In genomic region chr17:2609091-2609490, GRCh38 we compare ENCODE assay signal across 18 cellular contexts. TPM values are rescaled to one million over a fixed set of nuclear protein-coding genes. Genes with fewer than 3 reads are reported as not detected.
A peak's percentile ranks its signal among the peaks of the same experiment; 100 is the strongest.
DNase-seq lines count a peak whose midpoint lies in the region; ATAC-seq and TF ChIP-seq lines count a peak whose summit lies in the region.
"Had no signal": no experiment of that assay in that cellular context is flagged by ENCODE, and none has a peak within 500 bp of the region (broad histone marks: within the 10 kb centered on the region; RNA-seq: fewer than 3 reads in every experiment).

No MANE protein-coding gene starts in this region.

- no peak overlapping the region for H3K9ac ChIP-seq in H9 (ENCODE audit: extremely low read depth, insufficient read length, low read length)

- TF ChIP-seq CTCF in H9 (conservative IDR thresholded peaks at IDR 0.05), result no peak
- TF ChIP-seq CTCF in psoas muscle (IDR thresholded peaks at IDR 0.05), result no peak

- H4K91ac ChIP-seq in H9 (ENCODE audit: insufficient read length, low read depth, low read length), result no peak overlapping the region

- H3K79me1 ChIP-seq in H9 (ENCODE audit: insufficient read depth, low read depth, low read length, poor library complexity, severe bottlenecking), result peaks cover 7% of the 10 kb centered on the region

- H3K4me1 Mint-ChIP-seq in H9 (peaks cover 23 to 27% of the 10 kb centered on the region in 2 experiments), naive B cell (peaks cover 34 to 75% (median 64%) of the 10 kb centered on the region in 3 donors)
- peaks cover 34% of the 10 kb centered on the region for H3K4me1 Mint-ChIP-seq in activated T-helper 2 cell treated with anti-CD3 and anti-CD28 coated beads, Interferon-gamma antibody, Interleukin-2, Interleukin-4, amounts not matched to agents 10 μg/mL and 5 μg/mL and 100 μg/mL, durations not matched to agents 14 hours and 24 hours and 36 hours (ENCODE audit: low read depth)

- no peak overlapping the region for H2BK15ac ChIP-seq in H9 (ENCODE audit: low read depth, low read length)

- H4K5ac ChIP-seq in H9 (ENCODE audit: insufficient read length, low read depth, low read length), result no peak overlapping the region

- H3K4ac ChIP-seq in H9 (ENCODE audit: low read depth, low read length), result no peak overlapping the region

- no peaks in the 10 kb centered on the region for H4K20me1 ChIP-seq in H9 (ENCODE audit: control insufficient read depth, insufficient read depth, insufficient read length)

- H3K27me3 ChIP-seq in H9 (ENCODE audit: insufficient read depth, low read length) (no peaks in the 10 kb centered on the region; the same call in 1 of the 2 replicates), psoas muscle (ENCODE audit: insufficient read depth in 3 of 3, low read length in 2 of 3) (no peaks in the 10 kb centered on the region)
- H3K27me3 ChIP-seq: SJSA1 had no signal

- H3K27me3 Mint-ChIP-seq in H9 (ENCODE audit: low read depth) (no peaks in the 10 kb centered on the region), naive B cell (no peaks in the 10 kb centered on the region)
- H3K27me3 Mint-ChIP-seq in activated T-helper 2 cell treated with anti-CD3 and anti-CD28 coated beads, Interferon-gamma antibody, Interleukin-2, Interleukin-4, amounts not matched to agents 10 μg/mL and 5 μg/mL and 100 μg/mL, durations not matched to agents 14 hours and 24 hours and 36 hours (ENCODE audit: low read depth), result no peaks in the 10 kb centered on the region

- no CpG with 5 or more reads among the region's 7 CpGs for WGBS in H9 (ENCODE audit: extremely low coverage, insufficient read length, low lambda C conversion rate)
- 84 to 85% (median 84%) methylated on average over 7 of the region's 7 CpGs for WGBS in psoas muscle, 3 donors

- intact Hi-C loops in activated T-helper 2 cell treated with anti-CD3 and anti-CD28 coated beads, Interferon-gamma antibody, Interleukin-2, Interleukin-4, amounts not matched to agents 10 μg/mL and 5 μg/mL and 100 μg/mL, durations not matched to agents 14 hours and 24 hours and 36 hours (cut with micrococcal nuclease), result no loop called here
- intact Hi-C loops in psoas muscle (cut with DNase I), result loop anchor here in 1 of 2 donors (10.0 kb wide), 1 partner anchor 46 kb away; no protein-coding TSS in a partner anchor

- H3K79me2 ChIP-seq in H9 (ENCODE audit: insufficient read depth, low read length), result peaks cover 66% of the 10 kb centered on the region

- H3K4me1 ChIP-seq in H9 (ENCODE audit: insufficient read depth, low read length) (no peaks in the 10 kb centered on the region), psoas muscle (peaks cover 51% of the 10 kb centered on the region)
- H3K4me1 ChIP-seq: SJSA1 had no signal

- no peak overlapping the region for H3T11ph ChIP-seq in H9 (ENCODE audit: low read length)

- H3K4me3 Mint-ChIP-seq in H9 (no peak overlapping the region), naive B cell (peak overlapping the region in 2 of 8 donors; percentile 9 to 15)
- no peak overlapping the region for H3K4me3 Mint-ChIP-seq in activated T-helper 2 cell treated with anti-CD3 and anti-CD28 coated beads, Interferon-gamma antibody, Interleukin-2, Interleukin-4, amounts not matched to agents 10 μg/mL and 5 μg/mL and 100 μg/mL, durations not matched to agents 14 hours and 24 hours and 36 hours (ENCODE audit: low read depth)
- H3K4me3 Mint-ChIP-seq: CD14-positive monocyte had no signal

- H2AFZ ChIP-seq in H9 (ENCODE audit: low read length), result no peak overlapping the region
- H2AFZ ChIP-seq: PC-9 had no signal

- H3K23ac ChIP-seq in H9 (ENCODE audit: insufficient read length, low read depth, low read length), result no peak overlapping the region

- no peak overlapping the region for H2BK12ac ChIP-seq in H9 (ENCODE audit: insufficient read length, low read depth, low read length)

- no peak overlapping the region for H2BK120ac ChIP-seq in H9 (ENCODE audit: low read depth, low read length, poor library complexity, severe bottlenecking)

- peak overlapping the region in 2 of 3 experiments; percentile 56 to 80; a peak in 3 of 7 replicates for H3K27ac Mint-ChIP-seq in H9
- H3K27ac Mint-ChIP-seq in activated T-helper 2 cell treated with anti-CD3 and anti-CD28 coated beads, Interferon-gamma antibody, Interleukin-2, Interleukin-4, amounts not matched to agents 10 μg/mL and 5 μg/mL and 100 μg/mL, durations not matched to agents 14 hours and 24 hours and 36 hours, result peak overlapping the region; percentile 55
- peak overlapping the region in 4 of 6 donors; percentile 35 to 75 (median 52) for H3K27ac Mint-ChIP-seq in naive B cell

- H3K23me2 ChIP-seq in H9 (ENCODE audit: insufficient read length, low read depth, low read length, poor library complexity, severe bottlenecking), result no peaks in the 10 kb centered on the region

- H3K4me3 ChIP-seq in psoas muscle, result no peak overlapping the region
- H3K4me3 ChIP-seq: HAP-1, PC-9, SJSA1 had no signal

- DNase-seq in H9 (no peak), naive B cell (no peak), psoas muscle (no peak), GF-D8 (lab: John Stamatoyannopoulos, UW) (no peak), DMS 273 (lab: John Stamatoyannopoulos, UW; ENCODE audit: unreplicated experiment) (no peak), NCI-H748 (lab: John Stamatoyannopoulos, UW; ENCODE audit: unreplicated experiment) (no peak)
- DNase-seq in activated T-helper 2 cell treated with anti-CD3 and anti-CD28 coated beads, Interferon-gamma antibody, Interleukin-2, Interleukin-4, amounts not matched to agents 10 μg/mL and 5 μg/mL and 100 μg/mL, durations not matched to agents 14 hours and 24 hours and 36 hours (ENCODE audit: low spot score), result no peak
- DNase-seq: ACHN, AML-193, DMS53, NCI-H1105 treated with DMSO at 0.1 percent for 48 hours, NCI-H1694 treated with DMSO at 0.1 percent for 48 hours, NCI-H345, NCI-H748 treated with DMSO at 0.1 percent for 48 hours, PC-9 had no signal

- no peak overlapping the region for H2AK5ac ChIP-seq in H9 (ENCODE audit: insufficient read length, low read length)

- H3K14ac ChIP-seq in H9 (ENCODE audit: insufficient read depth, low read length), result no peak overlapping the region

- no peak overlapping the region for H4K8ac ChIP-seq in H9 (replicated peaks; ENCODE audit: insufficient read length, low read depth, low read length)

- no peak overlapping the region for H3K56ac ChIP-seq in H9 (ENCODE audit: insufficient read length, low read depth, low read length)

- no peak overlapping the region for H2BK5ac ChIP-seq in H9 (ENCODE audit: insufficient read length, low read length)

- no peak for ATAC-seq in naive B cell (ENCODE audit: low read depth in 2 of 2)
- no peak for ATAC-seq in psoas muscle

- peaks cover 0 to under 1% of the 10 kb centered on the region in 2 donors for H3K36me3 ChIP-seq in psoas muscle (ENCODE audit: insufficient read depth in 1 of 2, low read depth in 1 of 2)
- H3K36me3 ChIP-seq: HAP-1 had no signal

- no peak overlapping the region for H2BK20ac ChIP-seq in H9 (ENCODE audit: low read depth, low read length, poor library complexity, severe bottlenecking)

- H3K9me3 Mint-ChIP-seq in H9 (no peaks in the 10 kb centered on the region), naive B cell (no peaks in the 10 kb centered on the region)
- H3K9me3 Mint-ChIP-seq in activated T-helper 2 cell treated with anti-CD3 and anti-CD28 coated beads, Interferon-gamma antibody, Interleukin-2, Interleukin-4, amounts not matched to agents 10 μg/mL and 5 μg/mL and 100 μg/mL, durations not matched to agents 14 hours and 24 hours and 36 hours, result no peaks in the 10 kb centered on the region
- H3K9me3 Mint-ChIP-seq: CD14-positive monocyte had no signal

- no peak overlapping the region for H3K27ac ChIP-seq in H9 (ENCODE audit: insufficient read length, low read depth, low read length)
- H3K27ac ChIP-seq in psoas muscle, result peak overlapping the region; percentile 68
- H3K27ac ChIP-seq: PC-9, SJSA1 had no signal

- H3K4me2 ChIP-seq in H9 (ENCODE audit: insufficient read depth, insufficient read length, low read length), result no peak overlapping the region
- H3K4me2 ChIP-seq: PC-9 had no signal

- no peaks in the 10 kb centered on the region for H3K9me3 ChIP-seq in H9 (ENCODE audit: control insufficient read depth, low read depth, low read length)
- no peaks in the 10 kb centered on the region for H3K9me3 ChIP-seq in psoas muscle
- H3K9me3 ChIP-seq: HAP-1, SJSA1 had no signal

- H3K18ac ChIP-seq in H9 (ENCODE audit: insufficient read length, low read depth, low read length), result no peak overlapping the region

- H3K36me3 Mint-ChIP-seq in H9 (ENCODE audit: insufficient read depth in 1 of 3, low read depth in 3 of 3), result peaks cover 0 to 5% (median 0%) of the 10 kb centered on the region in 3 experiments; a peak in 2 of 7 replicates
- H3K36me3 Mint-ChIP-seq in activated T-helper 2 cell treated with anti-CD3 and anti-CD28 coated beads, Interferon-gamma antibody, Interleukin-2, Interleukin-4, amounts not matched to agents 10 μg/mL and 5 μg/mL and 100 μg/mL, durations not matched to agents 14 hours and 24 hours and 36 hours (ENCODE audit: low read depth), result peaks cover 26% of the 10 kb centered on the region
- H3K36me3 Mint-ChIP-seq in naive B cell, result peaks cover 0 to 4% of the 10 kb centered on the region in 2 donors

RNA-seq across cellular contexts. Expression of gene PAFAH1B1, which starts 15.6 kb away (rescaled TPM):
- total RNA-seq in H9 (2021), result 130 and 134 TPM in 2 replicates
- total RNA-seq in activated T-helper 2 cell treated with anti-CD3 and anti-CD28 coated beads, Interferon-gamma antibody, Interleukin-2, Interleukin-4, amounts not matched to agents 10 μg/mL and 5 μg/mL and 100 μg/mL, durations not matched to agents 14 hours and 24 hours and 36 hours, result 151 and 153 TPM in 2 replicates
- polyA plus RNA-seq in naive B cell (ENCODE audit: low read depth in 6 of 6), result 10 to 100 TPM in 5 of 6 donors, 1 to 10 TPM in 1; 9.0 to 16.2 (median 12.2) TPM
- 100 to 1,000 TPM; 118 to 168 (median 147) TPM for total RNA-seq in psoas muscle
- polyA plus RNA-seq in psoas muscle, result 100 to 1,000 TPM in 1 of 3 donors, 10 to 100 TPM in 2; 43.8 to 157 (median 53.8) TPM
